In genomic region chr15:58748040-58748786, GRCh38 we compare ENCODE assay signal across 1 cellular context.
TF ChIP-seq lines count a peak whose summit lies in the region.

No MANE protein-coding gene starts in this region.

TF ChIP-seq in GM12878, 131 proteins besides CTCF, POLR2A, EP300 and RAD21 (continued from another document):
- TF ChIP-seq ZNF687 (IDR thresholded peaks at IDR 0.05) (no peak), MTA3 (IDR thresholded peaks at IDR 0.05; ENCODE audit: borderline replicate concordance, low read length) (0 out of 2 replicates have a peak, but pooled peaks have one; percentile 25), ETV6 (conservative IDR thresholded peaks at IDR 0.05 in 1 of 2, IDR thresholded peaks at IDR 0.05 in 1 of 2; ENCODE audit: borderline replicate concordance in 1 of 2, low read depth in 1 of 2) (peak in 1 of 2 experiments; percentile 85; a peak in 2 of 4 replicates), JUNB (IDR thresholded peaks at IDR 0.05) (peak; percentile 44), SKIL (IDR thresholded peaks at IDR 0.05; ENCODE audit: low read depth, poor library complexity, severe bottlenecking) (peak; percentile 59), CBX5 (IDR thresholded peaks at IDR 0.05; ENCODE audit: low read depth) (0 out of 2 replicates have a peak, but pooled peaks have one; percentile 13), IRF4 (IDR thresholded peaks at IDR 0.05; ENCODE audit: low read depth, low read length) (0 out of 2 replicates have a peak, but pooled peaks have one; percentile 13), PAX5 (IDR thresholded peaks at IDR 0.05; ENCODE audit: borderline replicate concordance, low read depth, low read length) (no peak), CHD2 (IDR thresholded peaks at IDR 0.05; ENCODE audit: borderline replicate concordance, low read depth, low read length) (0 out of 2 replicates have a peak, but pooled peaks have one; percentile 45), RELB (IDR thresholded peaks at IDR 0.05; ENCODE audit: low read depth) (no peak)
